Comparison of ENCODE assay signal across 15 cellular contexts in the genomic region with DNA sequence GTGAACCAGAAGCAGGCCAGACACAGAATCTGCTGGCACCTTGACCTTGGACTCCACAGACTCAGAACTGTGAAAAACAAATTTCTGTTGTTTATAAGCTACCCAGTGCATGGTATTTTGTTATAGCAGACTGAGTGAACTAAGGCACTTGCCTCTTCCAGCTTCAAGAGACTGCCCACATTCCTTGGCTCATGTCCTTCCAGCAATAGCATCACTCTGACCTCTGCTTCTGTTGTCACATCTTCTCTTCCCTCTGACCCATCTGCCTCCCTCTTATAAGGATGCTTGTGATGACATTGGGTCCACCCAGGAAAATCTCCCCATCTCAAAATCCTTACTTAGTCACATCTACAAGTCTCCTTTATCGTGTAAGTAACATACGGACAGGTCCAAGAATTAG.
DNase-seq lines count a peak whose midpoint lies in the region; ATAC-seq and TF ChIP-seq lines count a peak whose summit lies in the region.
"Had no signal": no experiment of that assay in that cellular context is flagged by ENCODE, and none has a peak within 500 bp of the region (broad histone marks: within the 10 kb centered on the region; RNA-seq: fewer than 3 reads in every experiment).

No MANE protein-coding gene starts in this region.

- H3K27ac Mint-ChIP-seq in activated CD4-positive, alpha-beta memory T cell treated with anti-CD3 and anti-CD28 coated beads, Interleukin-2, amount 10 ng/mL, durations not matched to agents 7 days and 5 days: no peak overlapping the region
- H3K27ac Mint-ChIP-seq in activated naive CD8-positive, alpha-beta T cell treated with anti-CD3 and anti-CD28 coated beads, Interleukin-2, amount 50 U/mL, for 24 hours: no peak overlapping the region

- no peaks in the 10 kb centered on the region for H3K27me3 ChIP-seq in fibroblast of lung (ENCODE audit: control insufficient read depth, insufficient read depth, low read length)
- H3K27me3 ChIP-seq in vagina: no peaks in the 10 kb centered on the region
- no peaks in the 10 kb centered on the region for H3K27me3 ChIP-seq in lower lobe of right lung (ENCODE audit: low read depth)
- H3K27me3 ChIP-seq: BLaER1 treated with 17β-estradiol and CSF1 and Interleukin-3, amounts not matched to agents 10 nM and 100 nM had no signal

- no peak for TF ChIP-seq CTCF in fibroblast of lung (conservative IDR thresholded peaks at IDR 0.05 in 1 of 2, IDR thresholded peaks at IDR 0.05 in 1 of 2; ENCODE audit: low read depth in 1 of 2, low read length in 2 of 2)
- TF ChIP-seq CTCF in vagina (IDR thresholded peaks at IDR 0.05): no peak
- TF ChIP-seq CTCF in lower lobe of right lung (IDR thresholded peaks at IDR 0.05): no peak

- no peak overlapping the region for H3K27ac ChIP-seq in fibroblast of lung (ENCODE audit: insufficient read depth, low read length)
- H3K27ac ChIP-seq in vagina: peak overlapping the region; percentile 20
- no peak overlapping the region for H3K27ac ChIP-seq in lower lobe of right lung
- H3K27ac ChIP-seq: BLaER1 treated with 17β-estradiol and CSF1 and Interleukin-3, amounts not matched to agents 10 nM and 100 nM had no signal

- no peak for TF ChIP-seq POLR2A in vagina (IDR thresholded peaks at IDR 0.05)

- peak overlapping the region; percentile 30 for H3K4me2 ChIP-seq in fibroblast of lung (ENCODE audit: extremely low read depth, insufficient read depth, low read length)
- H3K4me2 ChIP-seq: BLaER1 treated with 17β-estradiol and CSF1 and Interleukin-3, amounts not matched to agents 10 nM and 100 nM had no signal

- no peaks in the 10 kb centered on the region for H3K27me3 Mint-ChIP-seq in activated CD4-positive, alpha-beta memory T cell treated with anti-CD3 and anti-CD28 coated beads, Interleukin-2, amount 10 ng/mL, durations not matched to agents 7 days and 5 days
- H3K27me3 Mint-ChIP-seq in activated naive CD8-positive, alpha-beta T cell treated with anti-CD3 and anti-CD28 coated beads, Interleukin-2, amount 50 U/mL, for 24 hours: no peaks in the 10 kb centered on the region

- no peaks in the 10 kb centered on the region for H3K36me3 Mint-ChIP-seq in activated CD4-positive, alpha-beta memory T cell treated with anti-CD3 and anti-CD28 coated beads, Interleukin-2, amount 10 ng/mL, durations not matched to agents 7 days and 5 days (ENCODE audit: low read depth)
- H3K36me3 Mint-ChIP-seq in activated naive CD8-positive, alpha-beta T cell treated with anti-CD3 and anti-CD28 coated beads, Interleukin-2, amount 50 U/mL, for 24 hours (ENCODE audit: low read depth): no peaks in the 10 kb centered on the region

- H3K4me3 ChIP-seq in fibroblast of lung (replicated peaks in 1 of 4; ENCODE audit: control extremely low read depth in 1 of 4, insufficient read depth in 1 of 4, low read depth in 3 of 4, low read length in 4 of 4) (no peak overlapping the region), vagina (no peak overlapping the region), lower lobe of right lung (no peak overlapping the region)
- H3K4me3 ChIP-seq: BLaER1 treated with 17β-estradiol and CSF1 and Interleukin-3, amounts not matched to agents 10 nM and 100 nM; GM12878 had no signal

- H3K9ac ChIP-seq in fibroblast of lung (ENCODE audit: insufficient read depth, low read length): no peak overlapping the region
- H3K9ac ChIP-seq: BLaER1 treated with 17β-estradiol and CSF1 and Interleukin-3, amounts not matched to agents 10 nM and 100 nM had no signal

- no peaks in the 10 kb centered on the region for H3K9me3 ChIP-seq in fibroblast of lung (ENCODE audit: control insufficient read depth, insufficient read depth, low read depth, low read length)
- H3K9me3 ChIP-seq in vagina: no peaks in the 10 kb centered on the region
- H3K9me3 ChIP-seq in lower lobe of right lung: no peaks in the 10 kb centered on the region
- H3K9me3 ChIP-seq: BLaER1 treated with 17β-estradiol and CSF1 and Interleukin-3, amounts not matched to agents 10 nM and 100 nM had no signal

- no peaks in the 10 kb centered on the region for H3K4me1 Mint-ChIP-seq in activated CD4-positive, alpha-beta memory T cell treated with anti-CD3 and anti-CD28 coated beads, Interleukin-2, amount 10 ng/mL, durations not matched to agents 7 days and 5 days
- H3K4me1 Mint-ChIP-seq in activated naive CD8-positive, alpha-beta T cell treated with anti-CD3 and anti-CD28 coated beads, Interleukin-2, amount 50 U/mL, for 24 hours: no peaks in the 10 kb centered on the region

- H3K9me3 Mint-ChIP-seq in activated CD4-positive, alpha-beta memory T cell treated with anti-CD3 and anti-CD28 coated beads, Interleukin-2, amount 10 ng/mL, durations not matched to agents 7 days and 5 days: no peaks in the 10 kb centered on the region
- H3K9me3 Mint-ChIP-seq in activated naive CD8-positive, alpha-beta T cell treated with anti-CD3 and anti-CD28 coated beads, Interleukin-2, amount 50 U/mL, for 24 hours: no peaks in the 10 kb centered on the region

- POLR2A ChIA-PET in activated CD4-positive, alpha-beta memory T cell treated with anti-CD3 and anti-CD28 coated beads, Interleukin-2, amount 10 ng/mL, durations not matched to agents 7 days and 5 days (lab: Charles Lee): no interaction called here

- DNase-seq in GM03348 (ENCODE audit: low spot score) (peak; percentile 6), fibroblast of lung (ENCODE audit: low read depth in 2 of 2) (peak in 1 of 2 donors; percentile 22), vagina (ENCODE audit: extremely low spot score in 2 of 2) (no peak), lower lobe of right lung (no peak)
- no peak for DNase-seq in activated CD4-positive, alpha-beta memory T cell treated with anti-CD3 and anti-CD28 coated beads, Interleukin-2, amount 10 ng/mL, durations not matched to agents 7 days and 5 days
- DNase-seq in activated naive CD8-positive, alpha-beta T cell treated with anti-CD3 and anti-CD28 coated beads, Interleukin-2, amount 50 U/mL, for 24 hours: no peak
- DNase-seq: NCI-H1092, NCI-H1694 treated with DMSO at 0.1 percent for 48 hours, NCI-H345, SHP77 had no signal

- H2AFZ ChIP-seq in fibroblast of lung (ENCODE audit: low read length): no peak overlapping the region

- H3K4me1 ChIP-seq in fibroblast of lung (ENCODE audit: control insufficient read depth, extremely low read depth, insufficient read depth, low read length): peaks cover 4% of the 10 kb centered on the region
- peaks cover 14% of the 10 kb centered on the region for H3K4me1 ChIP-seq in vagina
- H3K4me1 ChIP-seq in lower lobe of right lung: no peaks in the 10 kb centered on the region
- H3K4me1 ChIP-seq: BLaER1 treated with 17β-estradiol and CSF1 and Interleukin-3, amounts not matched to agents 10 nM and 100 nM had no signal

- CTCF ChIA-PET in activated CD4-positive, alpha-beta memory T cell treated with anti-CD3 and anti-CD28 coated beads, Interleukin-2, amount 10 ng/mL, durations not matched to agents 7 days and 5 days (lab: Charles Lee): no interaction called here

- H3K36me3 ChIP-seq in fibroblast of lung (ENCODE audit: control insufficient read depth, insufficient read depth, low read length) (no peaks in the 10 kb centered on the region), vagina (no peaks in the 10 kb centered on the region), lower lobe of right lung (no peaks in the 10 kb centered on the region)
- H3K36me3 ChIP-seq: BLaER1 treated with 17β-estradiol and CSF1 and Interleukin-3, amounts not matched to agents 10 nM and 100 nM had no signal

- no peaks in the 10 kb centered on the region for H4K20me1 ChIP-seq in fibroblast of lung (ENCODE audit: control insufficient read depth, extremely low read depth, insufficient read depth, low read length)
- H4K20me1 ChIP-seq: BLaER1 treated with 17β-estradiol and CSF1 and Interleukin-3, amounts not matched to agents 10 nM and 100 nM had no signal

- no peaks in the 10 kb centered on the region for H3K79me2 ChIP-seq in fibroblast of lung (ENCODE audit: control insufficient read depth, insufficient read depth, low read length)

- intact Hi-C loops in vagina (cut with DNase I): no loop called here
- intact Hi-C loops in lower lobe of right lung (cut with DNase I): no loop called here

- ATAC-seq in SK-N-SH treated with all-trans-retinoic acid at 6 μM for 48 hours (peak; percentile 51), lower lobe of right lung (no peak)
- no peak for ATAC-seq in activated naive CD8-positive, alpha-beta T cell treated with anti-CD3 and anti-CD28 coated beads, Interleukin-2, amount 50 U/mL, for 24 hours
- ATAC-seq: GM12878, HCT116, Panc1 had no signal

- H3K4me3 Mint-ChIP-seq in activated CD4-positive, alpha-beta memory T cell treated with anti-CD3 and anti-CD28 coated beads, Interleukin-2, amount 10 ng/mL, durations not matched to agents 7 days and 5 days: no peak overlapping the region
- no peak overlapping the region for H3K4me3 Mint-ChIP-seq in activated naive CD8-positive, alpha-beta T cell treated with anti-CD3 and anti-CD28 coated beads, Interleukin-2, amount 50 U/mL, for 24 hours

TF ChIP-seq in SK-N-SH treated with all-trans-retinoic acid at 6 μM for 48 hours, 23 proteins besides CTCF, POLR2A, EP300 and RAD21 (continues in another document):
- TF ChIP-seq SNAI2 (CRISPR knock-in tag; IDR thresholded peaks at IDR 0.05) (no peak), ZNF70 (CRISPR knock-in tag; IDR thresholded peaks at IDR 0.05) (no peak), BACH2 (CRISPR knock-in tag; IDR thresholded peaks at IDR 0.05; ENCODE audit: borderline replicate concordance) (no peak), CSDC2 (CRISPR knock-in tag; IDR thresholded peaks at IDR 0.05) (no peak), TOX (CRISPR knock-in tag; IDR thresholded peaks at IDR 0.05; ENCODE audit: borderline replicate concordance) (no peak)
- TF ChIP-seq, protein P1, sequence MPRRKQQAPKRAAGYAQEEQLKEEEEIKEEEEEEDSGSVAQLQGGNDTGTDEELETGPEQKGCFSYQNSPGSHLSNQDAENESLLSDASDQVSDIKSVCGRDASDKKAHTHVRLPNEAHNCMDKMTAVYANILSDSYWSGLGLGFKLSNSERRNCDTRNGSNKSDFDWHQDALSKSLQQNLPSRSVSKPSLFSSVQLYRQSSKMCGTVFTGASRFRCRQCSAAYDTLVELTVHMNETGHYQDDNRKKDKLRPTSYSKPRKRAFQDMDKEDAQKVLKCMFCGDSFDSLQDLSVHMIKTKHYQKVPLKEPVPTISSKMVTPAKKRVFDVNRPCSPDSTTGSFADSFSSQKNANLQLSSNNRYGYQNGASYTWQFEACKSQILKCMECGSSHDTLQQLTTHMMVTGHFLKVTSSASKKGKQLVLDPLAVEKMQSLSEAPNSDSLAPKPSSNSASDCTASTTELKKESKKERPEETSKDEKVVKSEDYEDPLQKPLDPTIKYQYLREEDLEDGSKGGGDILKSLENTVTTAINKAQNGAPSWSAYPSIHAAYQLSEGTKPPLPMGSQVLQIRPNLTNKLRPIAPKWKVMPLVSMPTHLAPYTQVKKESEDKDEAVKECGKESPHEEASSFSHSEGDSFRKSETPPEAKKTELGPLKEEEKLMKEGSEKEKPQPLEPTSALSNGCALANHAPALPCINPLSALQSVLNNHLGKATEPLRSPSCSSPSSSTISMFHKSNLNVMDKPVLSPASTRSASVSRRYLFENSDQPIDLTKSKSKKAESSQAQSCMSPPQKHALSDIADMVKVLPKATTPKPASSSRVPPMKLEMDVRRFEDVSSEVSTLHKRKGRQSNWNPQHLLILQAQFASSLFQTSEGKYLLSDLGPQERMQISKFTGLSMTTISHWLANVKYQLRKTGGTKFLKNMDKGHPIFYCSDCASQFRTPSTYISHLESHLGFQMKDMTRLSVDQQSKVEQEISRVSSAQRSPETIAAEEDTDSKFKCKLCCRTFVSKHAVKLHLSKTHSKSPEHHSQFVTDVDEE (CRISPR knock-in tag; IDR thresholded peaks at IDR 0.05): no peak
